Comparison of ENCODE assay signal across 8 cellular contexts in genomic region chr6:144344651-144345050, GRCh38. TPM values are rescaled to one million over a fixed set of nuclear protein-coding genes. Genes with fewer than 3 reads are reported as not detected.
DNase-seq lines count a peak whose midpoint lies in the region; ATAC-seq, FAIRE-seq and TF ChIP-seq lines count a peak whose summit lies in the region.

No MANE protein-coding gene starts in this region.

- DNase-seq in activated CD4-positive, alpha-beta memory T cell treated with anti-CD3 and anti-CD28 coated beads, Interleukin-2, amount 10 ng/mL, durations not matched to agents 7 days and 5 days = peak; percentile 56
- DNase-seq in osteocyte (ENCODE audit: extremely low spot score, unreplicated experiment) = no peak
- no peak for DNase-seq in nucleus accumbens (lab: John Stamatoyannopoulos, UW)
- no peak for DNase-seq in RCC 7860 (ENCODE audit: low spot score)
- DNase-seq in occipital lobe (lab: John Stamatoyannopoulos, UW) = no peak

- peak overlapping the region; percentile 99 for H3K27ac Mint-ChIP-seq in activated CD4-positive, alpha-beta memory T cell treated with anti-CD3 and anti-CD28 coated beads, Interleukin-2, amount 10 ng/mL, durations not matched to agents 7 days and 5 days
- H3K27ac Mint-ChIP-seq in osteocyte (ENCODE audit: unreplicated experiment) = peak overlapping the region; percentile 80

- CTCF ChIA-PET in activated CD4-positive, alpha-beta memory T cell treated with anti-CD3 and anti-CD28 coated beads, Interleukin-2, amount 10 ng/mL, durations not matched to agents 7 days and 5 days (lab: Charles Lee) = interaction anchor here (0.6 to 2.0 kb wide), 5 partner anchors 10 to 138 kb away, joined by 3 to 6 read pairs (median 3); no protein-coding TSS in a partner anchor

- peak; percentile 38 for ATAC-seq in GM18907 (IDR thresholded peaks at IDR 0.05; ENCODE audit: unreplicated experiment)
- peak; percentile 38 for ATAC-seq in HG02763 (IDR thresholded peaks at IDR 0.05; ENCODE audit: unreplicated experiment)
- no peak for ATAC-seq in HG03457 (IDR thresholded peaks at IDR 0.05; ENCODE audit: unreplicated experiment)

- FAIRE-seq in RCC 7860 (lab: Jason Lieb, UNC) = no peak

- peak overlapping the region; percentile 99 for H3K4me3 Mint-ChIP-seq in activated CD4-positive, alpha-beta memory T cell treated with anti-CD3 and anti-CD28 coated beads, Interleukin-2, amount 10 ng/mL, durations not matched to agents 7 days and 5 days
- no peak overlapping the region for H3K4me3 Mint-ChIP-seq in osteocyte (ENCODE audit: unreplicated experiment)

- POLR2A ChIA-PET in activated CD4-positive, alpha-beta memory T cell treated with anti-CD3 and anti-CD28 coated beads, Interleukin-2, amount 10 ng/mL, durations not matched to agents 7 days and 5 days (lab: Charles Lee) = interaction anchor here (1.3 to 5.8 kb wide), 7 partner anchors 8 to 249 kb away, joined by 3 to 35 read pairs (median 11); partner anchors contain the start of gene SF3B5

- peaks cover 37% of the 10 kb centered on the region for H3K36me3 Mint-ChIP-seq in activated CD4-positive, alpha-beta memory T cell treated with anti-CD3 and anti-CD28 coated beads, Interleukin-2, amount 10 ng/mL, durations not matched to agents 7 days and 5 days (ENCODE audit: low read depth)
- peaks cover 6% of the 10 kb centered on the region for H3K36me3 Mint-ChIP-seq in osteocyte (ENCODE audit: unreplicated experiment)

- no peaks in the 10 kb centered on the region for H3K9me3 Mint-ChIP-seq in activated CD4-positive, alpha-beta memory T cell treated with anti-CD3 and anti-CD28 coated beads, Interleukin-2, amount 10 ng/mL, durations not matched to agents 7 days and 5 days
- no peaks in the 10 kb centered on the region for H3K9me3 Mint-ChIP-seq in osteocyte (ENCODE audit: unreplicated experiment)

- TF ChIP-seq CTCF in osteocyte (IDR thresholded peaks at IDR 0.05) = no peak

- H3K27me3 Mint-ChIP-seq in activated CD4-positive, alpha-beta memory T cell treated with anti-CD3 and anti-CD28 coated beads, Interleukin-2, amount 10 ng/mL, durations not matched to agents 7 days and 5 days = no peaks in the 10 kb centered on the region
- no peaks in the 10 kb centered on the region for H3K27me3 Mint-ChIP-seq in osteocyte (ENCODE audit: unreplicated experiment)

- H3K4me1 Mint-ChIP-seq in activated CD4-positive, alpha-beta memory T cell treated with anti-CD3 and anti-CD28 coated beads, Interleukin-2, amount 10 ng/mL, durations not matched to agents 7 days and 5 days = peaks cover 76% of the 10 kb centered on the region
- peaks cover 67% of the 10 kb centered on the region for H3K4me1 Mint-ChIP-seq in osteocyte (ENCODE audit: unreplicated experiment)

RNA-seq across cellular contexts. Expression of gene UTRN, which starts 59.5 kb away (rescaled TPM):
- total RNA-seq in activated CD4-positive, alpha-beta memory T cell treated with anti-CD3 and anti-CD28 coated beads, Interleukin-2, amount 10 ng/mL, durations not matched to agents 7 days and 5 days = 100 to 1,000 TPM; 140 to 146 TPM
- total RNA-seq in osteocyte (144 and 152 TPM in 2 replicates), occipital lobe (36.0 TPM)
